ENCODE assay signal across 9 cellular contexts in the genomic region with DNA sequence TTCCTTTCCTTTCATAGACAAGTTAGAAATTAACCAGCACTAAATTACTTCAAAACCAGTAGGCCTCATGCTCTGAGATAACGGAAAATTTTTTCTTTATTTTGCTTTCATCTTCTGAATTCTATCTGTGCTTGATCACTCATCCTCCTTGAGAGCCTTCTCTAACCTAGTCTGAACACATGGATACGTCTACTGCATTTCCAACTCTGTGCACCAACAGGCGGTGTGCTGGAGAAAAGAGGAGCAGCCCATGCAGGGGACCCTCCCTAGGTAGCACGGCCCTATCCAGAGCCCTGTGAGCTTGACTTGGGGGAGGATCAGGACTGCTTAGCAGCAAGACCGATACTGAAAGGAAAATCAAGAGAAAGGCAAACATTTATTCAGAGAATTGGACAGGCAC.
DNase-seq lines count a peak whose midpoint lies in the region; ATAC-seq lines count a peak whose summit lies in the region.
"Had no signal": no experiment of that assay in that cellular context is flagged by ENCODE, and none has a peak within 500 bp of the region (broad histone marks: within the 10 kb centered on the region; RNA-seq: fewer than 3 reads in every experiment).

No MANE protein-coding gene starts in this region.

- H3K36me3 Mint-ChIP-seq in activated CD8-positive, alpha-beta memory T cell treated with anti-CD3 and anti-CD28 coated beads, Interleukin-2, amount 10 ng/mL, durations not matched to agents 7 days and 5 days, result peaks cover 37% of the 10 kb centered on the region
- H3K36me3 Mint-ChIP-seq in activated T-helper 17 cell treated with anti-CD3 and anti-CD28 coated beads, Interleukin-2, amount 50 U/mL, for 72 hours (ENCODE audit: low read depth), result peaks cover 21% of the 10 kb centered on the region
- H3K36me3 Mint-ChIP-seq in stimulated activated naive CD8-positive, alpha-beta T cell treated with anti-CD3 and anti-CD28 coated beads, Interleukin-15, Interleukin-2, amounts not matched to agents 100 ng/mL and 50 ng/mL, for 24 hours (ENCODE audit: low read depth), result peaks cover 28% of the 10 kb centered on the region

- CTCF ChIA-PET in activated CD8-positive, alpha-beta memory T cell treated with anti-CD3 and anti-CD28 coated beads, Interleukin-2, amount 10 ng/mL, durations not matched to agents 7 days and 5 days (lab: Charles Lee), result no interaction called here

- intact Hi-C loops in Right ventricle myocardium superior (cut with DNase I), result no loop called here

- peak overlapping the region; percentile 67 for H3K4me3 Mint-ChIP-seq in activated CD8-positive, alpha-beta memory T cell treated with anti-CD3 and anti-CD28 coated beads, Interleukin-2, amount 10 ng/mL, durations not matched to agents 7 days and 5 days
- peak overlapping the region; percentile 61 for H3K4me3 Mint-ChIP-seq in activated T-helper 17 cell treated with anti-CD3 and anti-CD28 coated beads, Interleukin-2, amount 50 U/mL, for 72 hours
- peak overlapping the region; percentile 64 for H3K4me3 Mint-ChIP-seq in stimulated activated naive CD8-positive, alpha-beta T cell treated with anti-CD3 and anti-CD28 coated beads, Interleukin-15, Interleukin-2, amounts not matched to agents 100 ng/mL and 50 ng/mL, for 24 hours

- peak; percentile 78 for ATAC-seq in activated CD8-positive, alpha-beta memory T cell treated with anti-CD3 and anti-CD28 coated beads, Interleukin-2, amount 10 ng/mL, durations not matched to agents 7 days and 5 days
- ATAC-seq in activated T-helper 17 cell treated with anti-CD3 and anti-CD28 coated beads, Interleukin-2, amount 50 U/mL, for 72 hours (replicated peaks), result peak; percentile 24
- ATAC-seq in left lobe of liver (peak; percentile 55), Right ventricle myocardium superior (ENCODE audit: poor library complexity) (no peak)
- ATAC-seq: K562 had no signal

- no peaks in the 10 kb centered on the region for H3K27me3 Mint-ChIP-seq in activated CD8-positive, alpha-beta memory T cell treated with anti-CD3 and anti-CD28 coated beads, Interleukin-2, amount 10 ng/mL, durations not matched to agents 7 days and 5 days
- no peaks in the 10 kb centered on the region for H3K27me3 Mint-ChIP-seq in activated T-helper 17 cell treated with anti-CD3 and anti-CD28 coated beads, Interleukin-2, amount 50 U/mL, for 72 hours
- H3K27me3 Mint-ChIP-seq in stimulated activated naive CD8-positive, alpha-beta T cell treated with anti-CD3 and anti-CD28 coated beads, Interleukin-15, Interleukin-2, amounts not matched to agents 100 ng/mL and 50 ng/mL, for 24 hours, result no peaks in the 10 kb centered on the region

- peak; percentile 62 for DNase-seq in activated CD8-positive, alpha-beta memory T cell treated with anti-CD3 and anti-CD28 coated beads, Interleukin-2, amount 10 ng/mL, durations not matched to agents 7 days and 5 days
- DNase-seq in activated CD8-positive, alpha-beta memory T cell treated with anti-CD3 and anti-CD28 coated beads, Interleukin-2, amount 50 U/mL, for 4 hours, result no peak
- DNase-seq in left lobe of liver (ENCODE audit: low spot score) (peak; percentile 64), cerebellum (ENCODE audit: low spot score) (no peak), H4 (ENCODE audit: low spot score) (no peak), Right ventricle myocardium superior (no peak)

- peaks cover 41% of the 10 kb centered on the region for H3K4me1 Mint-ChIP-seq in activated CD8-positive, alpha-beta memory T cell treated with anti-CD3 and anti-CD28 coated beads, Interleukin-2, amount 10 ng/mL, durations not matched to agents 7 days and 5 days
- H3K4me1 Mint-ChIP-seq in activated T-helper 17 cell treated with anti-CD3 and anti-CD28 coated beads, Interleukin-2, amount 50 U/mL, for 72 hours, result peaks cover 35% of the 10 kb centered on the region
- peaks cover 61% of the 10 kb centered on the region for H3K4me1 Mint-ChIP-seq in stimulated activated naive CD8-positive, alpha-beta T cell treated with anti-CD3 and anti-CD28 coated beads, Interleukin-15, Interleukin-2, amounts not matched to agents 100 ng/mL and 50 ng/mL, for 24 hours (ENCODE audit: low read depth)

- H3K27ac Mint-ChIP-seq in activated CD8-positive, alpha-beta memory T cell treated with anti-CD3 and anti-CD28 coated beads, Interleukin-2, amount 10 ng/mL, durations not matched to agents 7 days and 5 days, result peak overlapping the region; percentile 88
- H3K27ac Mint-ChIP-seq in activated T-helper 17 cell treated with anti-CD3 and anti-CD28 coated beads, Interleukin-2, amount 50 U/mL, for 72 hours, result peak overlapping the region; percentile 42
- H3K27ac Mint-ChIP-seq in stimulated activated naive CD8-positive, alpha-beta T cell treated with anti-CD3 and anti-CD28 coated beads, Interleukin-15, Interleukin-2, amounts not matched to agents 100 ng/mL and 50 ng/mL, for 24 hours, result peak overlapping the region; percentile 99

- H3K9me3 Mint-ChIP-seq in activated CD8-positive, alpha-beta memory T cell treated with anti-CD3 and anti-CD28 coated beads, Interleukin-2, amount 10 ng/mL, durations not matched to agents 7 days and 5 days (ENCODE audit: low read depth), result no peaks in the 10 kb centered on the region
- no peaks in the 10 kb centered on the region for H3K9me3 Mint-ChIP-seq in activated T-helper 17 cell treated with anti-CD3 and anti-CD28 coated beads, Interleukin-2, amount 50 U/mL, for 72 hours
- no peaks in the 10 kb centered on the region for H3K9me3 Mint-ChIP-seq in stimulated activated naive CD8-positive, alpha-beta T cell treated with anti-CD3 and anti-CD28 coated beads, Interleukin-15, Interleukin-2, amounts not matched to agents 100 ng/mL and 50 ng/mL, for 24 hours

Comparison
In these comparisons a context has a peak if more than half of its experiments do, and no peak if none do; other contexts are left out.
1. DNase-seq: peak in activated CD8-positive, alpha-beta memory T cell treated with anti-CD3 and anti-CD28 coated beads, Interleukin-2, amount 10 ng/mL, durations not matched to agents 7 days and 5 days (single experiment) and left lobe of liver (single experiment); none in activated CD8-positive, alpha-beta memory T cell treated with anti-CD3 and anti-CD28 coated beads, Interleukin-2, amount 50 U/mL, for 4 hours (single experiment), cerebellum (single experiment), H4 (single experiment) and Right ventricle myocardium superior (single experiment).
2. H3K27ac Mint-ChIP-seq: peak in every context shown above with its lines; median percentile 99 in stimulated activated naive CD8-positive, alpha-beta T cell treated with anti-CD3 and anti-CD28 coated beads, Interleukin-15, Interleukin-2, amounts not matched to agents 100 ng/mL and 50 ng/mL, for 24 hours; 88 in activated CD8-positive, alpha-beta memory T cell treated with anti-CD3 and anti-CD28 coated beads, Interleukin-2, amount 10 ng/mL, durations not matched to agents 7 days and 5 days; 42 in activated T-helper 17 cell treated with anti-CD3 and anti-CD28 coated beads, Interleukin-2, amount 50 U/mL, for 72 hours.
3. Peak in every context shown above with its lines, with median percentiles within 50 percentile points of each other: H3K4me3 Mint-ChIP-seq.